1 cellular context compared by ENCODE assay signal in the genomic region with DNA sequence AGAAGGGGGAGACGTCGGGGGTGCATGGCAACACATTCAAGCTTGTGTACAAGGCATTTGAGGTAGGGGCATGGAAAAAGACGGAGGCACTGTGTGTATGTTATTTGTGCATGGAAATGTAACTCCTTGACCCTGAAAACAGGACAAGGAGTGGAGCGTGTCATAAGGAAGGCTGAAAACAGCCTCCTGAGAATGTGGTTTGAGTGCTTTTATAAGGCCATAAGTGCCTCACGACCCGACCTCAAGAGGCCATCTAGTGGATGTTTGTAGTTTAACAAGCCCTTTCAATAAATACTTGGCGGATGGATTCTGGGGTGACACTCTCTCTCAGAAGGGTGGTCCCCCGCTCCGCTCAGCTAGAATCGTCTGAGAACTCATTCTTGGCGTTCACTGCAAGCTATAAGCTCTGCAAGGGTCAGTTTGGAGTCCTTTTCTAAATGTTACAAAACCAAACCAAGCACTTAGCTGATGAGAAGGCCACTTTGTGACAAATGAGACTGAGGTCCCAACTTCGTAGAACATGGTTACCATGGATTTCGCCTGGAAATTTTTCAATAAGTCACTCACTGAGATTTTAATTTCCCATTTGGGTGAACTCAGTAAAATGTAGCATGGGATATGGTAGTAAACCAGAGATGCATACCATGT.
TF ChIP-seq lines count a peak whose summit lies in the region.

No MANE protein-coding gene starts in this region.

TF ChIP-seq in IMR-90, 13 proteins besides CTCF, POLR2A, EP300 and RAD21:
- TF ChIP-seq, protein P1, sequence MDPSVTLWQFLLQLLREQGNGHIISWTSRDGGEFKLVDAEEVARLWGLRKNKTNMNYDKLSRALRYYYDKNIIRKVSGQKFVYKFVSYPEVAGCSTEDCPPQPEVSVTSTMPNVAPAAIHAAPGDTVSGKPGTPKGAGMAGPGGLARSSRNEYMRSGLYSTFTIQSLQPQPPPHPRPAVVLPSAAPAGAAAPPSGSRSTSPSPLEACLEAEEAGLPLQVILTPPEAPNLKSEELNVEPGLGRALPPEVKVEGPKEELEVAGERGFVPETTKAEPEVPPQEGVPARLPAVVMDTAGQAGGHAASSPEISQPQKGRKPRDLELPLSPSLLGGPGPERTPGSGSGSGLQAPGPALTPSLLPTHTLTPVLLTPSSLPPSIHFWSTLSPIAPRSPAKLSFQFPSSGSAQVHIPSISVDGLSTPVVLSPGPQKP (IDR thresholded peaks at IDR 0.05; ENCODE audit: borderline replicate concordance, low read depth, low read length) = no peak
- TF ChIP-seq MAFK (IDR thresholded peaks at IDR 0.05; ENCODE audit: low read depth, low read length) (no peak), NFE2L2 (IDR thresholded peaks at IDR 0.05; ENCODE audit: low read depth, low read length) (no peak)
